ENCODE assay signal across 19 cellular contexts in the genomic region with DNA sequence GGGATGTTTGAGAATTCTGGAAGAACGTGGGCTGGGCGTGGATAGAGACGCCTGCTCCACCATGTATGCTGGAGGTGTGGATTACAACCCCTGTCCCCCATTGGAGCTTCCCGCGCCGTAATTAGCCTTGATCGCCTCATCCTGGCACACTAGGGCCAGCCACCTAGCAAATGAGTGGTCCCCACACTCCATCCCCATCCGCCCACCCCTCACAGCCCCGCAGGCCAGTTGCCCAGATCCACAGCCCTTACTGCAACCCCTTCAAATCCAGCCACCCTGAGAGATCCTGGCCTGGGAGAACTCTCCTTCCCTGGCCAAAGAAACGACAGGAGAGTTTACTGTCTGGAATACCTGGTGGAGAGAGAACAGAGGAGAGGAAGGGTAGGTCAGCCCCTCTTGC. TPM values are rescaled to one million over a fixed set of nuclear protein-coding genes. Genes with fewer than 3 reads are reported as not detected.
DNase-seq lines count a peak whose midpoint lies in the region; ATAC-seq and TF ChIP-seq lines count a peak whose summit lies in the region.
"Had no signal": no experiment of that assay in that cellular context is flagged by ENCODE, and none has a peak within 500 bp of the region (broad histone marks: within the 10 kb centered on the region; RNA-seq: fewer than 3 reads in every experiment).

No MANE protein-coding gene starts in this region.

- no peaks in the 10 kb centered on the region for H3K9me3 Mint-ChIP-seq in activated T-cell treated with anti-CD3 and anti-CD28 coated beads, Interleukin-2, amount 50 U/mL, for 4 hours
- H3K9me3 Mint-ChIP-seq in activated CD4-positive, alpha-beta memory T cell treated with anti-CD3 and anti-CD28 coated beads, Interleukin-2, amount 10 ng/mL, durations not matched to agents 7 days and 5 days: no peaks in the 10 kb centered on the region

- H3K4me1 Mint-ChIP-seq in activated T-cell treated with anti-CD3 and anti-CD28 coated beads, Interleukin-2, amount 50 U/mL, for 4 hours (ENCODE audit: low read depth): peaks cover 5% of the 10 kb centered on the region
- H3K4me1 Mint-ChIP-seq in activated CD4-positive, alpha-beta memory T cell treated with anti-CD3 and anti-CD28 coated beads, Interleukin-2, amount 10 ng/mL, durations not matched to agents 7 days and 5 days: peaks cover 6% of the 10 kb centered on the region

- H3K27me3 Mint-ChIP-seq in activated T-cell treated with anti-CD3 and anti-CD28 coated beads, Interleukin-2, amount 50 U/mL, for 4 hours (ENCODE audit: low read depth): peaks cover 42% of the 10 kb centered on the region
- peaks cover 72% of the 10 kb centered on the region for H3K27me3 Mint-ChIP-seq in activated CD4-positive, alpha-beta memory T cell treated with anti-CD3 and anti-CD28 coated beads, Interleukin-2, amount 10 ng/mL, durations not matched to agents 7 days and 5 days

- H3K27me3 ChIP-seq in ascending aorta (no peaks in the 10 kb centered on the region), lower lobe of right lung (ENCODE audit: low read depth) (peaks cover 17% of the 10 kb centered on the region), testis (no peaks in the 10 kb centered on the region)

- H3K4me3 ChIP-seq in ascending aorta (peak overlapping the region; percentile 65 to 81), lower lobe of right lung (peak overlapping the region; percentile 56), testis (peak overlapping the region; percentile 47 to 61)
- H3K4me3 ChIP-seq: SK-N-MC had no signal

- CTCF ChIA-PET in activated CD4-positive, alpha-beta memory T cell treated with anti-CD3 and anti-CD28 coated beads, Interleukin-2, amount 10 ng/mL, durations not matched to agents 7 days and 5 days (lab: Charles Lee): no interaction called here

- no peak for TF ChIP-seq POLR2A in testis (IDR thresholded peaks at IDR 0.05)

- intact Hi-C loops in ascending aorta (cut with DNase I): no loop called here
- intact Hi-C loops in lower lobe of right lung (cut with DNase I): no loop called here
- intact Hi-C loops in testis (cut with DNase I; ENCODE audit: low total_unique reads): loop anchor here (5.0 kb wide), 1 partner anchor 60 kb away; no protein-coding TSS in a partner anchor

- 57 to 64% methylated on average over 5 to 10 of the region's 10 CpGs for WGBS in testis, 2 donors

- DNase-seq in activated T-cell treated with anti-CD3 and anti-CD28 coated beads, Interleukin-2, amount 50 U/mL, for 4 hours: no peak
- DNase-seq in activated T-cell treated with anti-CD3 and anti-CD28 coated beads, Interleukin-2, amount 50 U/mL, for 48 hours: no peak
- no peak for DNase-seq in ascending aorta (ENCODE audit: low spot score in 2 of 2)
- DNase-seq in lower lobe of right lung: no peak
- no peak for DNase-seq in testis
- DNase-seq in CD1c-positive myeloid dendritic cell (ENCODE audit: extremely low spot score): no peak
- no peak for DNase-seq in activated CD4-positive, alpha-beta memory T cell treated with anti-CD3 and anti-CD28 coated beads, Interleukin-2, amount 10 ng/mL, durations not matched to agents 7 days and 5 days
- DNase-seq: activated gamma-delta T cell treated with Interleukin-2 at 50 U/mL for 16 hours; DMS79; IMR-90; NCI-H1436; NCI-H774; stimulated activated CD4-positive, alpha-beta T cell treated with anti-CD3 and anti-CD28 coated beads, Interleukin-4, amount 100 ng/mL, for 4 hours; substantia nigra had no signal

- H3K27ac ChIP-seq in ascending aorta (peak overlapping the region; percentile 90 to 92), lower lobe of right lung (no peak overlapping the region), testis (peak overlapping the region in 1 of 2 donors; percentile 76)
- H3K27ac ChIP-seq: SK-N-MC had no signal

- TF ChIP-seq CTCF in ascending aorta (IDR thresholded peaks at IDR 0.05) (no peak), lower lobe of right lung (IDR thresholded peaks at IDR 0.05) (no peak), testis (IDR thresholded peaks at IDR 0.05) (no peak)

- H3K4me1 ChIP-seq in ascending aorta (peaks cover 10 to 13% of the 10 kb centered on the region in 2 donors), lower lobe of right lung (peaks cover 7% of the 10 kb centered on the region), testis (peaks cover 5% of the 10 kb centered on the region)

- POLR2A ChIA-PET in activated CD4-positive, alpha-beta memory T cell treated with anti-CD3 and anti-CD28 coated beads, Interleukin-2, amount 10 ng/mL, durations not matched to agents 7 days and 5 days (lab: Charles Lee): no interaction called here

- ATAC-seq in activated T-cell treated with anti-CD3 and anti-CD28 coated beads, Interleukin-2, amount 50 U/mL, for 4 hours: no peak
- ATAC-seq in lower lobe of right lung (no peak), GM19455 (IDR thresholded peaks at IDR 0.05; ENCODE audit: unreplicated experiment) (no peak)

- no peaks in the 10 kb centered on the region for H3K9me3 ChIP-seq in ascending aorta
- H3K9me3 ChIP-seq in lower lobe of right lung: no peaks in the 10 kb centered on the region
- no peaks in the 10 kb centered on the region for H3K9me3 ChIP-seq in testis

- peaks cover 3% of the 10 kb centered on the region for H3K36me3 Mint-ChIP-seq in activated T-cell treated with anti-CD3 and anti-CD28 coated beads, Interleukin-2, amount 50 U/mL, for 4 hours (ENCODE audit: insufficient read depth)
- no peaks in the 10 kb centered on the region for H3K36me3 Mint-ChIP-seq in activated CD4-positive, alpha-beta memory T cell treated with anti-CD3 and anti-CD28 coated beads, Interleukin-2, amount 10 ng/mL, durations not matched to agents 7 days and 5 days (ENCODE audit: low read depth)

- H3K36me3 ChIP-seq in ascending aorta (peaks cover 2 to 12% of the 10 kb centered on the region in 2 donors), lower lobe of right lung (no peaks in the 10 kb centered on the region), testis (ENCODE audit: low read depth, missing control alignments) (no peaks in the 10 kb centered on the region)

- no peak overlapping the region for H3K27ac Mint-ChIP-seq in activated CD4-positive, alpha-beta memory T cell treated with anti-CD3 and anti-CD28 coated beads, Interleukin-2, amount 10 ng/mL, durations not matched to agents 7 days and 5 days

- H3K4me3 Mint-ChIP-seq in activated T-cell treated with anti-CD3 and anti-CD28 coated beads, Interleukin-2, amount 50 U/mL, for 4 hours: peak overlapping the region; percentile 30
- H3K4me3 Mint-ChIP-seq in activated CD4-positive, alpha-beta memory T cell treated with anti-CD3 and anti-CD28 coated beads, Interleukin-2, amount 10 ng/mL, durations not matched to agents 7 days and 5 days: no peak overlapping the region

RNA-seq across cellular contexts. Expression of gene GJA4, which starts 0.4 kb away (rescaled TPM):
- under 1 TPM in 1 of 3 donors, not detected in 2; 0.51 TPM for total RNA-seq in activated T-cell treated with anti-CD3 and anti-CD28 coated beads, Interleukin-2, amount 50 U/mL, for 4 hours
- total RNA-seq in ascending aorta (190 TPM), lower lobe of right lung (16.1 TPM), testis (10 to 100 TPM; 11.3 to 11.9 TPM)
- polyA plus RNA-seq in testis (ENCODE audit: insufficient read depth, low read depth, low replicate concordance): 10.9 TPM
- total RNA-seq in activated CD4-positive, alpha-beta memory T cell treated with anti-CD3 and anti-CD28 coated beads, Interleukin-2, amount 10 ng/mL, durations not matched to agents 7 days and 5 days: not detected
- total RNA-seq: IMR-90 had no signal
- polyA plus RNA-seq: AG04450, IMR-90 had no signal

RNA-seq across cellular contexts. Expression of gene GJB3, which starts 11.4 kb away (rescaled TPM):
- not detected for total RNA-seq in activated T-cell treated with anti-CD3 and anti-CD28 coated beads, Interleukin-2, amount 50 U/mL, for 4 hours
- total RNA-seq in ascending aorta (not detected), lower lobe of right lung (0.80 TPM), testis (under 1 TPM; 0.50 to 0.55 TPM)
- polyA plus RNA-seq in testis (ENCODE audit: insufficient read depth, low read depth, low replicate concordance): 0.40 TPM
- total RNA-seq in activated CD4-positive, alpha-beta memory T cell treated with anti-CD3 and anti-CD28 coated beads, Interleukin-2, amount 10 ng/mL, durations not matched to agents 7 days and 5 days: not detected
- total RNA-seq: cerebellum, IMR-90, pulmonary artery endothelial cell had no signal
- polyA plus RNA-seq: AG04450, IMR-90 had no signal

RNA-seq across cellular contexts. Expression of gene GJB4, which starts 32.9 kb away (rescaled TPM):
- not detected for total RNA-seq in activated T-cell treated with anti-CD3 and anti-CD28 coated beads, Interleukin-2, amount 50 U/mL, for 4 hours
- total RNA-seq in ascending aorta: not detected
- 0.12 TPM for total RNA-seq in lower lobe of right lung
- total RNA-seq in testis: not detected
- polyA plus RNA-seq in testis (ENCODE audit: insufficient read depth, low read depth, low replicate concordance): not detected
- total RNA-seq in activated CD4-positive, alpha-beta memory T cell treated with anti-CD3 and anti-CD28 coated beads, Interleukin-2, amount 10 ng/mL, durations not matched to agents 7 days and 5 days: not detected
- total RNA-seq: cerebellum, IMR-90, pulmonary artery endothelial cell had no signal
- polyA plus RNA-seq: AG04450, IMR-90 had no signal

RNA-seq across cellular contexts. Expression of gene GJB5, which starts 37.6 kb away (rescaled TPM):
- total RNA-seq in activated T-cell treated with anti-CD3 and anti-CD28 coated beads, Interleukin-2, amount 50 U/mL, for 4 hours: not detected
- total RNA-seq in ascending aorta: not detected
- not detected for total RNA-seq in lower lobe of right lung
- not detected for total RNA-seq in testis
- not detected for polyA plus RNA-seq in testis (ENCODE audit: insufficient read depth, low read depth, low replicate concordance)
- total RNA-seq in activated CD4-positive, alpha-beta memory T cell treated with anti-CD3 and anti-CD28 coated beads, Interleukin-2, amount 10 ng/mL, durations not matched to agents 7 days and 5 days: not detected
- total RNA-seq: cerebellum, IMR-90, pulmonary artery endothelial cell had no signal
- polyA plus RNA-seq: AG04450 had no signal

Comparison
In these comparisons a context has a peak if more than half of its experiments do, and no peak if none do; other contexts are left out.
1. RNA of gene GJA4, which starts 0.4 kb away (total RNA-seq): 190 TPM in ascending aorta (single experiment); 16.1 TPM in lower lobe of right lung (single experiment), 11.3 to 11.9 TPM in testis, not detected in activated CD4-positive, alpha-beta memory T cell treated with anti-CD3 and anti-CD28 coated beads, Interleukin-2, amount 10 ng/mL, durations not matched to agents 7 days and 5 days and 0.51 TPM in activated T-cell treated with anti-CD3 and anti-CD28 coated beads, Interleukin-2, amount 50 U/mL, for 4 hours; every median in the first group is over 10 times any median in the second.
2. Peak in every context shown above with its lines, with median percentiles within 50 percentile points of each other: H3K4me3 ChIP-seq.